In genomic region chr7:128739048-128739962, GRCh38 we compare ENCODE assay signal across 8 cellular contexts. TPM values are rescaled to one million over a fixed set of nuclear protein-coding genes. Genes with fewer than 3 reads are reported as not detected.
DNase-seq lines count a peak whose midpoint lies in the region; ATAC-seq and TF ChIP-seq lines count a peak whose summit lies in the region.

Gene CALU, plus strand, starts transcription at chr7:128739359. Its CDS starts 9,225 bp downstream, at chr7:128748584.

- intact Hi-C loops in activated B cell treated with CpG ODN at 0.5 μM for 24 hours (cut with micrococcal nuclease) = loop anchor here (1.0 to 10.0 kb wide), 7 partner anchors 43 to 1209 kb away; partner anchors contain the start of genes ATP6V1F, CCDC136, RBM28 and SMKR1

- ATAC-seq in GM18909 (IDR thresholded peaks at IDR 0.05; ENCODE audit: poor library complexity, unreplicated experiment) (peak; percentile 98), HG03175 (IDR thresholded peaks at IDR 0.05; ENCODE audit: unreplicated experiment) (peak; percentile 98), activated B cell treated with CpG ODN at 0.5 μM for 24 hours (ENCODE audit: low read depth) (peak; percentile 96)

- peak within 1 kb of the TSS; percentile 98 for H3K27ac ChIP-seq in AG04450 (ENCODE audit: low read depth, low read length)
- H3K27ac ChIP-seq in caudate nucleus (ENCODE audit: low read depth, low read length) = peak within 1 kb of the TSS; percentile 82

- H3K27me3 ChIP-seq in AG04450 (ENCODE audit: control insufficient read depth, insufficient read depth, low read length) = no peaks in the 10 kb centered on the region

- DNase-seq in AG04450 (ENCODE audit: low read depth, low spot score) (peak; percentile 94), NCI-H226 (peak; percentile 96), activated B cell treated with CpG ODN at 0.5 μM for 24 hours (peak; percentile 89), caudate nucleus (lab: John Stamatoyannopoulos, UW) (peak in 60 of 61 donors; percentile 51 to 98 (median 95)), immature natural killer cell (peak; percentile 93), smooth muscle cell of the brain vasculature (ENCODE audit: low read depth, low spot score) (peak; percentile 91)

- H3K27me3 Mint-ChIP-seq in activated B cell treated with CpG ODN at 0.5 μM for 24 hours (no peaks in the 10 kb centered on the region), immature natural killer cell (ENCODE audit: low read depth in 3 of 3) (peaks cover 7 to 14% (median 10%) of the 10 kb centered on the region in 3 donors)

- H3K9me3 Mint-ChIP-seq in activated B cell treated with CpG ODN at 0.5 μM for 24 hours = no peaks in the 10 kb centered on the region
- no peaks in the 10 kb centered on the region for H3K9me3 Mint-ChIP-seq in immature natural killer cell

- POLR2A ChIA-PET in AG04450 (lab: Yijun Ruan, JAX) (interaction anchor here (1.2 to 3.8 kb wide), 6 partner anchors 13 to 94 kb away, joined by 3 to 42 read pairs (median 6); no protein-coding TSS in a partner anchor), activated B cell treated with CpG ODN at 0.5 μM for 24 hours (lab: Charles Lee) (no interaction called here)

- H3K36me3 Mint-ChIP-seq in activated B cell treated with CpG ODN at 0.5 μM for 24 hours (ENCODE audit: low read depth) (peaks cover 9% of the 10 kb centered on the region), immature natural killer cell (peaks cover 0 to under 1% (median 0%) of the 10 kb centered on the region in 3 donors)

- H3K27ac Mint-ChIP-seq in activated B cell treated with CpG ODN at 0.5 μM for 24 hours (peak within 1 kb of the TSS; percentile 88), immature natural killer cell (peak within 1 kb of the TSS; percentile 90 to 99 (median 94))

- CTCF ChIA-PET in AG04450 (lab: Charles Lee) = interaction anchor here (0.6 to 1.6 kb wide), 4 partner anchors 15 to 124 kb away, joined by 3 to 6 read pairs (median 4); no protein-coding TSS in a partner anchor
- CTCF ChIA-PET in activated B cell treated with CpG ODN at 0.5 μM for 24 hours (lab: Charles Lee) = interaction anchor here (0.9 to 1.3 kb wide), 2 partner anchors 8 to 479 kb away, joined by 3 to 4 read pairs; no protein-coding TSS in a partner anchor

- peaks cover 30% of the 10 kb centered on the region for H3K4me1 Mint-ChIP-seq in activated B cell treated with CpG ODN at 0.5 μM for 24 hours
- H3K4me1 Mint-ChIP-seq in immature natural killer cell = peaks cover 24 to 44% of the 10 kb centered on the region in 2 donors

- peaks cover 3% of the 10 kb centered on the region; the same call in 1 of the 2 replicates for H3K9me3 ChIP-seq in AG04450 (ENCODE audit: control insufficient read depth, insufficient read depth, low read length)

- peak within 1 kb of the TSS; percentile 97 for H3K4me3 Mint-ChIP-seq in activated B cell treated with CpG ODN at 0.5 μM for 24 hours
- H3K4me3 Mint-ChIP-seq in immature natural killer cell = peak within 1 kb of the TSS; percentile 98 to 100 (median 99)

- TF ChIP-seq CTCF in AG04450 (IDR thresholded peaks at IDR 0.05; ENCODE audit: low read depth, low read length) = no peak
- TF ChIP-seq CTCF in activated B cell treated with CpG ODN at 0.5 μM for 24 hours (IDR thresholded peaks at IDR 0.05) = no peak

- peak within 1 kb of the TSS; percentile 97 for H3K4me3 ChIP-seq in AG04450 (ENCODE audit: low read depth, low read length)

RNA-seq across cellular contexts. Expression of gene CALU, which starts in this region (rescaled TPM):
- polyA plus RNA-seq in AG04450 (2011; rRNA removed) (593 and 815 TPM in 2 replicates), immature natural killer cell (10 to 100 TPM; 26.6 to 49.3 (median 45.9) TPM)
- polyA minus RNA-seq in AG04450 (2011; rRNA and poly(A)+ RNA removed) = 317 and 441 TPM in 2 replicates
- total RNA-seq in activated B cell treated with CpG ODN at 0.5 μM for 24 hours = 14.7 and 15.4 TPM in 2 replicates

Comparison
In these comparisons a context has a peak if more than half of its experiments do, and no peak if none do; other contexts are left out.
1. Peak in every context shown above with its lines: DNase-seq, ATAC-seq, H3K4me3 ChIP-seq and H3K27ac ChIP-seq.
2. RNA of gene CALU (polyA plus RNA-seq): 593 to 815 TPM in AG04450; 26.6 to 49.3 TPM in immature natural killer cell; every median in the first group is over 10 times any median in the second.